Comparison of ENCODE assay signal across 15 cellular contexts in the genomic region with DNA sequence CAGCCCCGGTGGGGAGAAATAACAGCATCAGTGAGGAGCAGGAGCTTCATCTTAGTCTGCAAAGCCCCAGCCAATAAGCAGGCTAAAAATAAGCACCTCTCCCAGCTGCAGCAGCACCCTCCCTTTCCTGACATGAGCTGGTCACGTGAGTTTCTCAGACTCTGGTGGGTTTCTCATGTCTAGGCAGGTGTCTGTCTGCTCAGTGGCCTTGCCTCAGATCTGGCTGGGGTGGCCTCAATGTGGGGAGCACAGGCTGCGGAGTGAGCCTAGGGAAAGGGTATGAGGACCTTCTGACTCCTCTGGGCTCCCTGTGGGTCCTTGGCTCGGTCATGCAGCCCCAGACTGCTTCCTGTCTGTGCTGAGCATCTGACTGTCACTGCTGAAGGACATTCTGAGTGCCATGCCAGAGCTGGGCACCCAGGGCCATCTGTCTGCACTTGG.
DNase-seq lines count a peak whose midpoint lies in the region; ATAC-seq and TF ChIP-seq lines count a peak whose summit lies in the region.
"Had no signal": no experiment of that assay in that cellular context is flagged by ENCODE, and none has a peak within 500 bp of the region (broad histone marks: within the 10 kb centered on the region; RNA-seq: fewer than 3 reads in every experiment).

No MANE protein-coding gene starts in this region.

- peak overlapping the region; percentile 80 for H3K4me2 ChIP-seq in OCI-LY7 (ENCODE audit: low read length)

- no peak for TF ChIP-seq CTCF in OCI-LY7 (conservative IDR thresholded peaks at IDR 0.05; ENCODE audit: low read length)

- H2AFZ ChIP-seq in OCI-LY7 (ENCODE audit: low read length) = peak overlapping the region; percentile 90

- peak overlapping the region; percentile 95 for H3K27ac ChIP-seq in OCI-LY7 (ENCODE audit: low read depth, low read length, poor library complexity, severe bottlenecking)
- H3K27ac ChIP-seq: right atrium auricular region had no signal

- DNase-seq in activated naive CD8-positive, alpha-beta T cell treated with anti-CD3 and anti-CD28 coated beads, Interleukin-2, amount 50 U/mL, for 24 hours = no peak
- DNase-seq in OCI-LY7 (ENCODE audit: low spot score) (peak; percentile 79), head of caudate nucleus (peak in 27 of 42 donors; percentile 22 to 76 (median 51)), KG1 (lab: John Stamatoyannopoulos, UW) (no peak), SKM-1 (lab: John Stamatoyannopoulos, UW; ENCODE audit: unreplicated experiment) (no peak), cortex of kidney (lab: John Stamatoyannopoulos, UW) (no peak)
- DNase-seq: amniotic stem cell; BE2C; foreskin fibroblast; NCI-H187 treated with DMSO at 0.1 percent for 48 hours; PC-3; stimulated activated naive CD8-positive, alpha-beta T cell treated with anti-CD3 and anti-CD28 coated beads, Interleukin-15, amount 100 ng/mL, for 72 hours had no signal

- H3K9me2 ChIP-seq in OCI-LY7 (ENCODE audit: insufficient read depth, low read length) = no peaks in the 10 kb centered on the region

- no peaks in the 10 kb centered on the region for H4K20me1 ChIP-seq in OCI-LY7 (ENCODE audit: insufficient read depth, low read length)

- H3K9me3 Mint-ChIP-seq in activated naive CD8-positive, alpha-beta T cell (ENCODE audit: low read depth) = no peaks in the 10 kb centered on the region
- no peaks in the 10 kb centered on the region for H3K9me3 Mint-ChIP-seq in activated naive CD8-positive, alpha-beta T cell treated with anti-CD3 and anti-CD28 coated beads, Interleukin-2, amount 50 U/mL, for 24 hours
- H3K9me3 Mint-ChIP-seq: stimulated activated naive CD8-positive, alpha-beta T cell treated with anti-CD3 and anti-CD28 coated beads, Interleukin-15, amount 100 ng/mL, for 72 hours had no signal

- no peaks in the 10 kb centered on the region for H3K9me3 ChIP-seq in OCI-LY7 (ENCODE audit: low read length)
- H3K9me3 ChIP-seq: BE2C, right atrium auricular region had no signal

- CTCF ChIA-PET in OCI-LY7 (lab: Charles Lee; ENCODE audit: unreplicated experiment) = interaction anchor here (1.0 to 1.4 kb wide), 2 partner anchors 8 to 23 kb away, joined by 3 read pairs; no protein-coding TSS in a partner anchor

- H3K36me3 ChIP-seq in OCI-LY7 (ENCODE audit: insufficient read depth, low read length) = no peaks in the 10 kb centered on the region
- H3K36me3 ChIP-seq: BE2C, right atrium auricular region had no signal

- H3K4me3 ChIP-seq in OCI-LY7 (ENCODE audit: low read depth, low read length, poor library complexity, severe bottlenecking) = peak overlapping the region; percentile 52
- H3K4me3 ChIP-seq: right atrium auricular region had no signal

- peaks cover 58% of the 10 kb centered on the region for H3K4me1 Mint-ChIP-seq in activated naive CD8-positive, alpha-beta T cell (ENCODE audit: low read depth)
- peaks cover 49% of the 10 kb centered on the region for H3K4me1 Mint-ChIP-seq in activated naive CD8-positive, alpha-beta T cell treated with anti-CD3 and anti-CD28 coated beads, Interleukin-2, amount 50 U/mL, for 24 hours

- no peak for ATAC-seq in activated naive CD8-positive, alpha-beta T cell treated with anti-CD3 and anti-CD28 coated beads, Interleukin-2, amount 50 U/mL, for 24 hours
- ATAC-seq in GM18870 (IDR thresholded peaks at IDR 0.05; ENCODE audit: unreplicated experiment) = no peak
- ATAC-seq: PC-3; stimulated activated naive CD8-positive, alpha-beta T cell treated with anti-CD3 and anti-CD28 coated beads, Interleukin-15, amount 100 ng/mL, for 72 hours had no signal

- no peak overlapping the region for H3K27ac Mint-ChIP-seq in activated naive CD8-positive, alpha-beta T cell
- no peak overlapping the region for H3K27ac Mint-ChIP-seq in activated naive CD8-positive, alpha-beta T cell treated with anti-CD3 and anti-CD28 coated beads, Interleukin-2, amount 50 U/mL, for 24 hours

- intact Hi-C loops in OCI-LY7 (cut with micrococcal nuclease; ENCODE audit: unreplicated experiment) = loop anchor here (5.0 kb wide), 1 partner anchor 460 kb away; a partner anchor contains a TSS
- intact Hi-C loops in head of caudate nucleus (cut with DNase I) = no loop called here

- peaks cover 64% of the 10 kb centered on the region for H3K4me1 ChIP-seq in OCI-LY7 (ENCODE audit: insufficient read depth, low read length, poor library complexity, severe bottlenecking)
- H3K4me1 ChIP-seq: BE2C had no signal

- POLR2A ChIA-PET in OCI-LY7 (lab: Charles Lee) = interaction anchor here (1.3 to 1.5 kb wide), 3 partner anchors 9 to 68 kb away, joined by 5 to 6 read pairs (median 5); no protein-coding TSS in a partner anchor

- H3K27me3 Mint-ChIP-seq in activated naive CD8-positive, alpha-beta T cell = no peaks in the 10 kb centered on the region
- H3K27me3 Mint-ChIP-seq in activated naive CD8-positive, alpha-beta T cell treated with anti-CD3 and anti-CD28 coated beads, Interleukin-2, amount 50 U/mL, for 24 hours = no peaks in the 10 kb centered on the region
- H3K27me3 Mint-ChIP-seq: stimulated activated naive CD8-positive, alpha-beta T cell treated with anti-CD3 and anti-CD28 coated beads, Interleukin-15, amount 100 ng/mL, for 72 hours had no signal

- no TSS peak for BruUV-seq in OCI-LY7 (replicated peaks; lab: Mats Ljungman, UMichigan)

- H3K4me3 Mint-ChIP-seq in activated naive CD8-positive, alpha-beta T cell = peak overlapping the region; percentile 62
- H3K4me3 Mint-ChIP-seq in activated naive CD8-positive, alpha-beta T cell treated with anti-CD3 and anti-CD28 coated beads, Interleukin-2, amount 50 U/mL, for 24 hours = no peak overlapping the region

- no peaks in the 10 kb centered on the region for H3K79me2 ChIP-seq in OCI-LY7 (ENCODE audit: insufficient read depth, low read depth, low read length)

- no peaks in the 10 kb centered on the region for H3K36me3 Mint-ChIP-seq in activated naive CD8-positive, alpha-beta T cell
- H3K36me3 Mint-ChIP-seq in activated naive CD8-positive, alpha-beta T cell treated with anti-CD3 and anti-CD28 coated beads, Interleukin-2, amount 50 U/mL, for 24 hours (ENCODE audit: low read depth) = no peaks in the 10 kb centered on the region

Comparison
In these comparisons a context has a peak if more than half of its experiments do, and no peak if none do; other contexts are left out.
1. DNase-seq: peak in OCI-LY7 (single experiment) and head of caudate nucleus (27 of 42); none in activated naive CD8-positive, alpha-beta T cell treated with anti-CD3 and anti-CD28 coated beads, Interleukin-2, amount 50 U/mL, for 24 hours (single experiment), KG1 (single experiment), SKM-1 (single experiment) and cortex of kidney (single experiment).